Comparison of ENCODE assay signal across 29 cellular contexts in genomic region chr10:78063236-78063635, GRCh38. TPM values are rescaled to one million over a fixed set of nuclear protein-coding genes. Genes with fewer than 3 reads are reported as not detected.
DNase-seq lines count a peak whose midpoint lies in the region; ATAC-seq, FAIRE-seq and TF ChIP-seq lines count a peak whose summit lies in the region.
"Had no signal": no experiment of that assay in that cellular context is flagged by ENCODE, and none has a peak within 500 bp of the region (broad histone marks: within the 10 kb centered on the region; RNA-seq: fewer than 3 reads in every experiment).

No MANE protein-coding gene starts in this region.

- ATAC-seq in activated CD8-positive, alpha-beta T cell treated with anti-CD3 and anti-CD28 coated beads, Interleukin-2, amount 10 ng/mL, durations not matched to agents 7 days and 5 days: no peak
- ATAC-seq in HepG2: peak; percentile 50
- no peak for ATAC-seq in HG03108 (IDR thresholded peaks at IDR 0.05; ENCODE audit: unreplicated experiment)
- ATAC-seq: HCT116, T-cell had no signal

- no peak for TF ChIP-seq POLR2A in HepG2 (IDR thresholded peaks at IDR 0.05; ENCODE audit: insufficient read depth in 1 of 2, low read depth in 2 of 2, low read length in 2 of 2)

- CTCF ChIA-PET in activated CD8-positive, alpha-beta T cell treated with anti-CD3 and anti-CD28 coated beads, Interleukin-2, amount 10 ng/mL, durations not matched to agents 7 days and 5 days (lab: Charles Lee): interaction anchor here (1.9 kb wide), 1 partner anchor 16 kb away, joined by 11 read pairs; no protein-coding TSS in a partner anchor
- CTCF ChIA-PET in HepG2 (lab: Yijun Ruan, JAX; ENCODE audit: low intra/inter-chr PET ratio, low total read pairs): no interaction called here

- no peaks in the 10 kb centered on the region for H3K36me3 Mint-ChIP-seq in activated CD8-positive, alpha-beta T cell treated with anti-CD3 and anti-CD28 coated beads, Interleukin-2, amount 10 ng/mL, durations not matched to agents 7 days and 5 days (ENCODE audit: low read depth)
- H3K36me3 Mint-ChIP-seq: CD4-positive, alpha-beta memory T cell had no signal

- H3K4me1 Mint-ChIP-seq in activated CD8-positive, alpha-beta T cell treated with anti-CD3 and anti-CD28 coated beads, Interleukin-2, amount 10 ng/mL, durations not matched to agents 7 days and 5 days (ENCODE audit: low read depth): peaks cover 63% of the 10 kb centered on the region

- H3K79me2 ChIP-seq in HepG2 (ENCODE audit: insufficient read depth, low read length): no peaks in the 10 kb centered on the region

- no peak for TF ChIP-seq RAD21 in HepG2 (CRISPR knock-in tag; IDR thresholded peaks at IDR 0.05)

- TF ChIP-seq EP300 in HepG2 (IDR thresholded peaks at IDR 0.05; ENCODE audit: low read depth in 2 of 2, low read length in 2 of 2) (no peak), HepG2 (CRISPR knock-in tag; IDR thresholded peaks at IDR 0.05; ENCODE audit: borderline replicate concordance) (no peak)

- no peak overlapping the region for H3K27ac ChIP-seq in BLaER1 treated with 17β-estradiol and CSF1 and Interleukin-3, amounts not matched to agents 10 nM and 100 nM
- no peak overlapping the region for H3K27ac ChIP-seq in HepG2 (ENCODE audit: extremely low read length, insufficient read depth, low read length)
- H3K27ac ChIP-seq: SJSA1 had no signal

- H3K4me2 ChIP-seq in BLaER1 treated with 17β-estradiol and CSF1 and Interleukin-3, amounts not matched to agents 10 nM and 100 nM: peak overlapping the region in 9 of 11 experiments; percentile 9 to 84 (median 67); a peak in 17 of 22 replicates
- no peak overlapping the region for H3K4me2 ChIP-seq in HepG2 (ENCODE audit: low read depth, low read length)

- no peaks in the 10 kb centered on the region; a peak in 1 of 22 replicates for H4K20me1 ChIP-seq in BLaER1 treated with 17β-estradiol and CSF1 and Interleukin-3, amounts not matched to agents 10 nM and 100 nM
- no peaks in the 10 kb centered on the region for H4K20me1 ChIP-seq in HepG2 (ENCODE audit: insufficient read depth, low read length)

- H3K4me3 ChIP-seq in BLaER1 treated with 17β-estradiol and CSF1 and Interleukin-3, amounts not matched to agents 10 nM and 100 nM: no peak overlapping the region
- H3K4me3 ChIP-seq in Jurkat, Clone E6-1 (ENCODE audit: low read length): no peak overlapping the region
- H3K4me3 ChIP-seq in HepG2 (replicated peaks in 1 of 3; ENCODE audit: insufficient read depth in 1 of 3, low read depth in 2 of 3, low read length in 3 of 3): no peak overlapping the region
- H3K4me3 ChIP-seq: SJSA1 had no signal

- POLR2A ChIA-PET in activated CD8-positive, alpha-beta T cell treated with anti-CD3 and anti-CD28 coated beads, Interleukin-2, amount 10 ng/mL, durations not matched to agents 7 days and 5 days (lab: Charles Lee): no interaction called here
- POLR2A ChIA-PET in HepG2 (lab: Yijun Ruan, JAX): interaction anchor here (0.6 kb wide), 1 partner anchor 727 kb away, joined by 3 read pairs; no protein-coding TSS in a partner anchor

- in situ Hi-C loops in HepG2 (cut with HindIII; ENCODE audit: extremely low pct_ligation_motif_present, low pct_unique_long_range_greater_than_20kb): no loop called here

- peak overlapping the region; percentile 88 for H3K27ac Mint-ChIP-seq in activated CD8-positive, alpha-beta T cell treated with anti-CD3 and anti-CD28 coated beads, Interleukin-2, amount 10 ng/mL, durations not matched to agents 7 days and 5 days
- H3K27ac Mint-ChIP-seq: CD4-positive, alpha-beta memory T cell; T-cell had no signal

- no peak for FAIRE-seq in HepG2 (lab: Jason Lieb, UNC)
- FAIRE-seq: A204.1, GM12891 had no signal

- no TSS peak for BruUV-seq in HepG2 (replicated peaks; lab: Mats Ljungman, UMichigan)

- intact Hi-C loops in HepG2 (cut with micrococcal nuclease; ENCODE audit: unreplicated experiment): no loop called here

- H3K9ac ChIP-seq in BLaER1 treated with 17β-estradiol and CSF1 and Interleukin-3, amounts not matched to agents 10 nM and 100 nM: no peak overlapping the region
- H3K9ac ChIP-seq in HepG2 (ENCODE audit: insufficient read depth, low read depth, low read length): no peak overlapping the region

- no peak overlapping the region for H3K4me3 Mint-ChIP-seq in activated CD8-positive, alpha-beta T cell treated with anti-CD3 and anti-CD28 coated beads, Interleukin-2, amount 10 ng/mL, durations not matched to agents 7 days and 5 days
- H3K4me3 Mint-ChIP-seq: CD4-positive, alpha-beta memory T cell; T-cell had no signal

- H3K27me3 ChIP-seq in BLaER1 treated with 17β-estradiol and CSF1 and Interleukin-3, amounts not matched to agents 10 nM and 100 nM: no peaks in the 10 kb centered on the region
- H3K27me3 ChIP-seq in HepG2 (ENCODE audit: control insufficient read depth in 1 of 2, insufficient read depth in 2 of 2, low read length in 2 of 2): no peaks in the 10 kb centered on the region
- H3K27me3 ChIP-seq: SJSA1 had no signal

- WGBS in HepG2 (ENCODE audit: low lambda C conversion rate): 4% methylated on average over 2 of the region's 2 CpGs

- TF ChIP-seq CTCF in HepG2 (CRISPR knock-in tag; IDR thresholded peaks at IDR 0.05): no peak

- no peaks in the 10 kb centered on the region for H3K9me3 Mint-ChIP-seq in activated CD8-positive, alpha-beta T cell treated with anti-CD3 and anti-CD28 coated beads, Interleukin-2, amount 10 ng/mL, durations not matched to agents 7 days and 5 days (ENCODE audit: insufficient read depth)
- H3K9me3 Mint-ChIP-seq: CD4-positive, alpha-beta memory T cell; T-cell had no signal

- H3K36me3 ChIP-seq in BLaER1 treated with 17β-estradiol and CSF1 and Interleukin-3, amounts not matched to agents 10 nM and 100 nM: no peaks in the 10 kb centered on the region
- no peaks in the 10 kb centered on the region for H3K36me3 ChIP-seq in HepG2 (replicated peaks in 1 of 2; ENCODE audit: control insufficient read depth in 1 of 2, insufficient read depth in 2 of 2, low read length in 2 of 2)
- H3K36me3 ChIP-seq: SJSA1 had no signal

- H2AFZ ChIP-seq in HepG2 (ENCODE audit: low read length): no peak overlapping the region

- H3K4me1 ChIP-seq in BLaER1 treated with 17β-estradiol and CSF1 and Interleukin-3, amounts not matched to agents 10 nM and 100 nM: peaks cover 7 to 61% (median 41%) of the 10 kb centered on the region in 10 experiments
- peaks cover 32% of the 10 kb centered on the region for H3K4me1 ChIP-seq in HepG2 (ENCODE audit: insufficient read depth, low read length)
- H3K4me1 ChIP-seq: Caco-2, SJSA1 had no signal

- H3K27me3 Mint-ChIP-seq in activated CD8-positive, alpha-beta T cell treated with anti-CD3 and anti-CD28 coated beads, Interleukin-2, amount 10 ng/mL, durations not matched to agents 7 days and 5 days (ENCODE audit: low read depth): no peaks in the 10 kb centered on the region

- no peaks in the 10 kb centered on the region; a peak in 1 of 22 replicates for H3K9me3 ChIP-seq in BLaER1 treated with 17β-estradiol and CSF1 and Interleukin-3, amounts not matched to agents 10 nM and 100 nM (replicated peaks in 1 of 11)
- no peaks in the 10 kb centered on the region for H3K9me3 ChIP-seq in HepG2 (ENCODE audit: low read length)
- H3K9me3 ChIP-seq: Caco-2, SJSA1 had no signal

- DNase-seq in Jurkat, Clone E6-1 (ENCODE audit: low read depth, low spot score): peak; percentile 48
- DNase-seq in activated CD8-positive, alpha-beta T cell treated with anti-CD3 and anti-CD28 coated beads, Interleukin-2, amount 10 ng/mL, durations not matched to agents 7 days and 5 days: no peak
- peak; percentile 24 for DNase-seq in HepG2 (ENCODE audit: low spot score)
- DNase-seq in NCI-H2171 (lab: John Stamatoyannopoulos, UW): no peak
- DNase-seq in GM03348 (ENCODE audit: low spot score): no peak
- DNase-seq in NCI-H82 treated with DMSO at 0.1 percent for 48 hours (lab: John Stamatoyannopoulos, UW; ENCODE audit: unreplicated experiment): no peak
- DNase-seq: C1 segment of cervical spinal cord; Caco-2; CD4-positive, alpha-beta memory T cell; EL; GDM1; GOT3; KBM-7; MM.1S; NCI-H1048; NCI-H1417; NCI-H1694 treated with DMSO at 0.1 percent for 48 hours; NCI-H2081 treated with DMSO at 0.1 percent for 48 hours; NCI-H446 treated with DMSO at 0.1 percent for 48 hours; NCI-H526 treated with DMSO at 0.1 percent for 48 hours; Right ventricle myocardium superior; RPMI8226; T-cell had no signal

RNA-seq across cellular contexts. Expression of gene RPS24, which starts 29.6 kb away (rescaled TPM):
- 4,297 TPM for polyA plus RNA-seq in Jurkat, Clone E6-1 (2012; ENCODE audit: insufficient read depth, insufficient read length)
- 1,000 to 10,000 TPM; 1,446 to 1,455 TPM for total RNA-seq in activated CD8-positive, alpha-beta T cell treated with anti-CD3 and anti-CD28 coated beads, Interleukin-2, amount 10 ng/mL, durations not matched to agents 7 days and 5 days
- 2,690 and 3,176 TPM in 2 replicates for total RNA-seq in HepG2 (2016; rRNA removed; fragmentation: Illumina TruSeq; extraction: Trizol)
- 3,443 and 3,899 TPM in 2 replicates for total RNA-seq in HepG2 (2016; cell fraction: cytosol; rRNA removed; fragmentation: Illumina TruSeq; extraction: Trizol; ENCODE audit: low read depth)
- total RNA-seq in HepG2 (2016; cell fraction: insoluble cytoplasmic fraction; rRNA removed; fragmentation: Illumina TruSeq; extraction: Trizol): 2,643 and 3,338 TPM in 2 replicates
- total RNA-seq in HepG2 (2016; cell fraction: membrane; rRNA removed; fragmentation: Illumina TruSeq; extraction: Trizol): 5,731 and 5,852 TPM in 2 replicates
- total RNA-seq in HepG2 (2016; cell fraction: nucleus; rRNA removed; fragmentation: Illumina TruSeq; extraction: Trizol): 895 and 969 TPM in 2 replicates
- polyA plus RNA-seq in HepG2 (2011; rRNA removed): 2,639 and 3,319 TPM in 2 replicates
- 3,964 and 5,129 TPM in 2 replicates for polyA plus RNA-seq in HepG2 (2011; cell fraction: cytosol; rRNA removed)
- 933 and 1,313 TPM in 2 replicates for polyA plus RNA-seq in HepG2 (2011; cell fraction: nucleus; rRNA removed)
- polyA plus RNA-seq in HepG2 (2012): 4,478 and 4,556 TPM in 2 replicates
- 4,871 and 5,001 TPM in 2 replicates for polyA plus RNA-seq in HepG2 (2016; cell fraction: cytosol; fragmentation: Illumina TruSeq; extraction: Trizol; ENCODE audit: low read depth)
- 3,512 and 4,058 TPM in 2 replicates for polyA plus RNA-seq in HepG2 (2016; cell fraction: insoluble cytoplasmic fraction; fragmentation: Illumina TruSeq; extraction: Trizol; ENCODE audit: low read depth)
- 5,657 and 5,670 TPM in 2 replicates for polyA plus RNA-seq in HepG2 (2016; cell fraction: membrane; fragmentation: Illumina TruSeq; extraction: Trizol; ENCODE audit: low read depth)
- polyA plus RNA-seq in HepG2 (2016; cell fraction: nucleus; fragmentation: Illumina TruSeq; extraction: Trizol; ENCODE audit: insufficient read depth, low read depth): 1,685 and 1,837 TPM in 2 replicates
- 161 and 446 TPM in 2 replicates for polyA minus RNA-seq in HepG2 (2011; rRNA and poly(A)+ RNA removed; ENCODE audit: low replicate concordance)
- 641 and 802 TPM in 2 replicates for polyA minus RNA-seq in HepG2 (2011; cell fraction: cytosol; rRNA and poly(A)+ RNA removed)
- 344 and 614 TPM in 2 replicates for polyA minus RNA-seq in HepG2 (2011; cell fraction: nucleus; rRNA and poly(A)+ RNA removed)

RNA-seq across cellular contexts. Expression of gene POLR3A, which starts 33.9 kb away (rescaled TPM):
- 20.3 TPM for polyA plus RNA-seq in Jurkat, Clone E6-1 (2012; ENCODE audit: insufficient read depth, insufficient read length)
- 10 to 100 TPM; 17.0 to 18.5 TPM for total RNA-seq in activated CD8-positive, alpha-beta T cell treated with anti-CD3 and anti-CD28 coated beads, Interleukin-2, amount 10 ng/mL, durations not matched to agents 7 days and 5 days
- 19.2 and 26.3 TPM in 2 replicates for total RNA-seq in HepG2 (2016; rRNA removed; fragmentation: Illumina TruSeq; extraction: Trizol)
- 6.3 TPM in 2 replicates for total RNA-seq in HepG2 (2016; cell fraction: cytosol; rRNA removed; fragmentation: Illumina TruSeq; extraction: Trizol; ENCODE audit: low read depth)
- total RNA-seq in HepG2 (2016; cell fraction: insoluble cytoplasmic fraction; rRNA removed; fragmentation: Illumina TruSeq; extraction: Trizol): 18.7 and 24.8 TPM in 2 replicates
- total RNA-seq in HepG2 (2016; cell fraction: membrane; rRNA removed; fragmentation: Illumina TruSeq; extraction: Trizol): 8.1 and 8.7 TPM in 2 replicates
- total RNA-seq in HepG2 (2016; cell fraction: nucleus; rRNA removed; fragmentation: Illumina TruSeq; extraction: Trizol): 26.9 and 33.4 TPM in 2 replicates
- 13.2 and 13.6 TPM in 2 replicates for polyA plus RNA-seq in HepG2 (2011; rRNA removed)
- 10.1 and 11.6 TPM in 2 replicates for polyA plus RNA-seq in HepG2 (2011; cell fraction: cytosol; rRNA removed)
- 13.4 and 15.1 TPM in 2 replicates for polyA plus RNA-seq in HepG2 (2011; cell fraction: nucleus; rRNA removed)
- 13.5 and 15.5 TPM in 2 replicates for polyA plus RNA-seq in HepG2 (2012)
- 1.0 and 1.3 TPM in 2 replicates for polyA plus RNA-seq in HepG2 (2016; cell fraction: cytosol; fragmentation: Illumina TruSeq; extraction: Trizol; ENCODE audit: low read depth)
- polyA plus RNA-seq in HepG2 (2016; cell fraction: insoluble cytoplasmic fraction; fragmentation: Illumina TruSeq; extraction: Trizol; ENCODE audit: low read depth): 19.3 and 20.6 TPM in 2 replicates
- polyA plus RNA-seq in HepG2 (2016; cell fraction: membrane; fragmentation: Illumina TruSeq; extraction: Trizol; ENCODE audit: low read depth): 2.3 and 3.0 TPM in 2 replicates
- polyA plus RNA-seq in HepG2 (2016; cell fraction: nucleus; fragmentation: Illumina TruSeq; extraction: Trizol; ENCODE audit: insufficient read depth, low read depth): 28.5 and 29.9 TPM in 2 replicates
- 29.5 and 34.2 TPM in 2 replicates for polyA minus RNA-seq in HepG2 (2011; rRNA and poly(A)+ RNA removed; ENCODE audit: low replicate concordance)
- 26.9 and 33.1 TPM in 2 replicates for polyA minus RNA-seq in HepG2 (2011; cell fraction: cytosol; rRNA and poly(A)+ RNA removed)
- polyA minus RNA-seq in HepG2 (2011; cell fraction: nucleus; rRNA and poly(A)+ RNA removed): 65.7 and 71.6 TPM in 2 replicates

Comparison
In these comparisons a context has a peak if more than half of its experiments do, and no peak if none do; other contexts are left out.
1. DNase-seq: peak in Jurkat, Clone E6-1 (single experiment) and HepG2 (single experiment); none in activated CD8-positive, alpha-beta T cell treated with anti-CD3 and anti-CD28 coated beads, Interleukin-2, amount 10 ng/mL, durations not matched to agents 7 days and 5 days (single experiment), NCI-H2171 (single experiment), GM03348 (single experiment) and NCI-H82 treated with DMSO at 0.1 percent for 48 hours (single experiment).